Comparison of ENCODE assay signal across 8 cellular contexts in the genomic region with DNA sequence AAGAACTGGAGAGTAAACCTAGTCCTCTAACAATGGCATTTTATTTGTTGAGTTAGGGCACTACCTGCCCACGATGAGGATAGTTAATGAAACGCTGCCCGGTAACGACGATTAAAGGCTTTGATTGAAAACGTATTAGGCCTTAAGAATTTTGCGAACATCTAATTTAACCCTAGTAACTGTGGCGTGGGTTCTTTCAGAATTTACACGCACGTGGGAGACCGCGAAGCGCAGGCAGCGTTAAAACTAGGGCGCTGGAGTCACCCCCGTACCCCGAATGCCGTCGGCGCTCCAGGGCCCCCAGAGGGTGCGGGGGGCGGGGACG. TPM values are rescaled to one million over a fixed set of nuclear protein-coding genes. Genes with fewer than 3 reads are reported as not detected.
A peak's percentile ranks its signal among the peaks of the same experiment; 100 is the strongest.
DNase-seq lines count a peak whose midpoint lies in the region; ATAC-seq and TF ChIP-seq lines count a peak whose summit lies in the region.

No MANE protein-coding gene starts in this region.

- POLR2A ChIA-PET in activated B cell treated with CpG ODN at 0.5 μM for 24 hours (lab: Charles Lee), result interaction anchor here (0.6 to 8.5 kb wide), 14 partner anchors 10 to 107 kb away, joined by 3 to 376 read pairs (median 6); a partner anchor contains a TSS

- H3K27me3 ChIP-seq in rectal smooth muscle tissue (ENCODE audit: control insufficient read depth, insufficient read depth, low read length), result no peaks in the 10 kb centered on the region

- H3K27me3 Mint-ChIP-seq in activated B cell treated with CpG ODN at 0.5 μM for 24 hours, result no peaks in the 10 kb centered on the region

- H3K4me3 ChIP-seq in GM08714 (ENCODE audit: low read length) (peak overlapping the region; percentile 92), rectal smooth muscle tissue (ENCODE audit: low read length) (peak overlapping the region; percentile 66)

- CTCF ChIA-PET in activated B cell treated with CpG ODN at 0.5 μM for 24 hours (lab: Charles Lee), result interaction anchor here (0.6 to 4.0 kb wide), 4 partner anchors 12 to 84 kb away, joined by 3 to 18 read pairs (median 4); a partner anchor contains a TSS

- no peak for DNase-seq in activated B cell treated with CpG ODN at 0.5 μM for 24 hours
- peak; percentile 71 for DNase-seq in germinal center (ENCODE audit: low spot score)
- no peak for DNase-seq in erythroblast (lab: John Stamatoyannopoulos, UW)
- no peak for DNase-seq in NCI-H446 treated with DMSO at 0.1 percent for 48 hours (lab: John Stamatoyannopoulos, UW)
- DNase-seq in NCI-H1436 treated with DMSO at 0.1 percent for 48 hours (lab: John Stamatoyannopoulos, UW), result no peak

- H3K9ac ChIP-seq in rectal smooth muscle tissue (ENCODE audit: low read length), result peak overlapping the region; percentile 79

- no peak for TF ChIP-seq CTCF in activated B cell treated with CpG ODN at 0.5 μM for 24 hours (IDR thresholded peaks at IDR 0.05)

- no peak for TF ChIP-seq POLR2A in erythroblast (IDR thresholded peaks at IDR 0.05; ENCODE audit: low read length)

- H3K4me3 Mint-ChIP-seq in activated B cell treated with CpG ODN at 0.5 μM for 24 hours, result peak overlapping the region; percentile 96

- peak overlapping the region; percentile 98 for H3K27ac Mint-ChIP-seq in activated B cell treated with CpG ODN at 0.5 μM for 24 hours

- peak; percentile 31 for ATAC-seq in HG02571 (IDR thresholded peaks at IDR 0.05; ENCODE audit: unreplicated experiment)
- no peak for ATAC-seq in activated B cell treated with CpG ODN at 0.5 μM for 24 hours (ENCODE audit: low read depth)

- peaks cover 41% of the 10 kb centered on the region for H3K4me1 Mint-ChIP-seq in activated B cell treated with CpG ODN at 0.5 μM for 24 hours

- H3K4me1 ChIP-seq in rectal smooth muscle tissue (ENCODE audit: control insufficient read depth, insufficient read depth, low read length), result peaks cover 12% of the 10 kb centered on the region

- H3K27ac ChIP-seq in rectal smooth muscle tissue (ENCODE audit: low read depth, low read length), result peak overlapping the region; percentile 98

- intact Hi-C loops in activated B cell treated with CpG ODN at 0.5 μM for 24 hours (cut with micrococcal nuclease), result loop anchor here (1.0 to 10.0 kb wide), 10 partner anchors 8 to 940 kb away; a partner anchor contains a TSS

- no peaks in the 10 kb centered on the region for H3K9me3 Mint-ChIP-seq in activated B cell treated with CpG ODN at 0.5 μM for 24 hours

- H3K36me3 Mint-ChIP-seq in activated B cell treated with CpG ODN at 0.5 μM for 24 hours (ENCODE audit: low read depth), result peaks cover 28% of the 10 kb centered on the region

- H3K36me3 ChIP-seq in rectal smooth muscle tissue (ENCODE audit: control insufficient read depth, insufficient read depth, low read length), result no peaks in the 10 kb centered on the region

RNA-seq across cellular contexts. Expression of a gene that starts 0.7 kb away (rescaled TPM):
- 111 and 144 TPM in 2 replicates for total RNA-seq in activated B cell treated with CpG ODN at 0.5 μM for 24 hours
